33 cellular contexts compared by ENCODE assay signal in genomic region chr2:206011018-206011614, GRCh38.
A peak's percentile ranks its signal among the peaks of the same experiment; 100 is the strongest.
DNase-seq lines count a peak whose midpoint lies in the region; ATAC-seq, FAIRE-seq and TF ChIP-seq lines count a peak whose summit lies in the region.
"Had no signal": no experiment of that assay in that cellular context is flagged by ENCODE, and none has a peak within 500 bp of the region (broad histone marks: within the 10 kb centered on the region; RNA-seq: fewer than 3 reads in every experiment).

No MANE protein-coding gene starts in this region.

- ATAC-seq in HepG2 = no peak
- ATAC-seq in right lobe of liver = no peak
- ATAC-seq in HG03175 (IDR thresholded peaks at IDR 0.05; ENCODE audit: unreplicated experiment) = no peak
- no peak for ATAC-seq in GM19397 (IDR thresholded peaks at IDR 0.05; ENCODE audit: unreplicated experiment)
- ATAC-seq: activated T-helper 17 cell treated with anti-CD3 and anti-CD28 coated beads, Interleukin-2, amount 50 U/mL, for 72 hours; gastrocnemius medialis; mucosa of descending colon; stimulated activated naive B cell treated with anti-CD40 and anti-IgM and Interleukin-4, amounts not matched to agents 10 μg/mL and 1 μg/mL and 100 μg/mL, for 72 hours had no signal

- CTCF ChIA-PET in HepG2 (lab: Yijun Ruan, JAX; ENCODE audit: low intra/inter-chr PET ratio, low total read pairs) = no interaction called here

- no peaks in the 10 kb centered on the region for H4K20me1 ChIP-seq in HepG2 (ENCODE audit: insufficient read depth, low read length)
- H4K20me1 ChIP-seq: BLaER1 treated with 17β-estradiol and CSF1 and Interleukin-3, amounts not matched to agents 10 nM and 100 nM had no signal

- H3K4me3 ChIP-seq in HepG2 (replicated peaks in 1 of 3; ENCODE audit: insufficient read depth in 1 of 3, low read depth in 2 of 3, low read length in 3 of 3) (no peak overlapping the region), right lobe of liver (no peak overlapping the region), endodermal cell (ENCODE audit: low read length) (no peak overlapping the region)
- H3K4me3 ChIP-seq: BLaER1 treated with 17β-estradiol and CSF1 and Interleukin-3, amounts not matched to agents 10 nM and 100 nM; dorsolateral prefrontal cortex; gastrocnemius medialis; mucosa of descending colon; Peyer's patch; skin epidermis had no signal

- no peaks in the 10 kb centered on the region for H3K27me3 Mint-ChIP-seq in endodermal cell (ENCODE audit: insufficient read depth)
- H3K27me3 Mint-ChIP-seq: activated CD4-positive, alpha-beta memory T cell treated with anti-CD3 and anti-CD28 coated beads, Interleukin-2, amount 10 ng/mL, durations not matched to agents 7 days and 5 days; activated naive CD4-positive, alpha-beta T cell treated with anti-CD3 and anti-CD28 coated beads, Interleukin-2, amount 10 ng/mL, durations not matched to agents 7 days and 5 days; activated T-helper 17 cell treated with anti-CD3 and anti-CD28 coated beads, Interleukin-2, amount 50 U/mL, for 72 hours; brain; IgD-negative memory B cell; stimulated activated naive B cell treated with anti-CD40 and anti-IgM and Interleukin-4, amounts not matched to agents 10 μg/mL and 1 μg/mL and 100 μg/mL, for 72 hours; type B pancreatic cell had no signal

- H3K79me2 ChIP-seq in HepG2 (ENCODE audit: insufficient read depth, low read length) = no peaks in the 10 kb centered on the region

- TF ChIP-seq POLR2A in HepG2 (IDR thresholded peaks at IDR 0.05; ENCODE audit: insufficient read depth in 1 of 2, low read depth in 2 of 2, low read length in 2 of 2) = no peak
- no peak for TF ChIP-seq POLR2A in right lobe of liver (IDR thresholded peaks at IDR 0.05)

- H3K27ac ChIP-seq in HepG2 (ENCODE audit: extremely low read length, insufficient read depth, low read length) (no peak overlapping the region), right lobe of liver (no peak overlapping the region), endodermal cell (ENCODE audit: low read depth, low read length) (no peak overlapping the region)
- H3K27ac ChIP-seq: 22Rv1; BLaER1 treated with 17β-estradiol and CSF1 and Interleukin-3, amounts not matched to agents 10 nM and 100 nM; dorsolateral prefrontal cortex; gastrocnemius medialis; Peyer's patch; skin epidermis had no signal

- H3K9ac ChIP-seq in HepG2 (ENCODE audit: insufficient read depth, low read depth, low read length) (no peak overlapping the region), endodermal cell (ENCODE audit: extremely low read depth, low read length, poor library complexity, severe bottlenecking) (no peak overlapping the region)
- H3K9ac ChIP-seq: BLaER1 treated with 17β-estradiol and CSF1 and Interleukin-3, amounts not matched to agents 10 nM and 100 nM had no signal

- peaks cover 10 to 48% of the 10 kb centered on the region in 2 experiments for H3K36me3 ChIP-seq in HepG2 (replicated peaks in 1 of 2; ENCODE audit: control insufficient read depth in 1 of 2, insufficient read depth in 2 of 2, low read length in 2 of 2)
- H3K36me3 ChIP-seq in right lobe of liver = peaks cover 0 to 23% (median 6%) of the 10 kb centered on the region in 4 donors
- H3K36me3 ChIP-seq in endodermal cell (ENCODE audit: control insufficient read depth, insufficient read depth, low read length) = peaks cover 90% of the 10 kb centered on the region

- H3K27ac Mint-ChIP-seq in endodermal cell = peak overlapping the region; percentile 49
- H3K27ac Mint-ChIP-seq: activated CD4-positive, alpha-beta memory T cell treated with anti-CD3 and anti-CD28 coated beads, Interleukin-2, amount 10 ng/mL, durations not matched to agents 7 days and 5 days; activated naive CD4-positive, alpha-beta T cell treated with anti-CD3 and anti-CD28 coated beads, Interleukin-2, amount 10 ng/mL, durations not matched to agents 7 days and 5 days; activated T-helper 17 cell treated with anti-CD3 and anti-CD28 coated beads, Interleukin-2, amount 50 U/mL, for 72 hours; brain; nephron; stimulated activated naive B cell treated with anti-CD40 and anti-IgM and Interleukin-4, amounts not matched to agents 10 μg/mL and 1 μg/mL and 100 μg/mL, for 72 hours; type B pancreatic cell had no signal

- peaks cover 9% of the 10 kb centered on the region for H3K9me3 ChIP-seq in HepG2 (ENCODE audit: low read length)
- H3K9me3 ChIP-seq in right lobe of liver = no peaks in the 10 kb centered on the region
- H3K9me3 ChIP-seq in endodermal cell (ENCODE audit: control insufficient read depth, low read length) = peaks cover 14% of the 10 kb centered on the region
- H3K9me3 ChIP-seq: gastrocnemius medialis, Peyer's patch had no signal

- no peak for TF ChIP-seq RAD21 in HepG2 (CRISPR knock-in tag; IDR thresholded peaks at IDR 0.05)

- intact Hi-C loops in HepG2 (cut with micrococcal nuclease; ENCODE audit: unreplicated experiment) = loop anchor here (10.0 kb wide), 1 partner anchor 64 kb away; no protein-coding TSS in a partner anchor
- intact Hi-C loops in right lobe of liver (cut with DNase I) = no loop called here

- 96% methylated on average over 4 of the region's 4 CpGs for WGBS in HepG2 (ENCODE audit: low lambda C conversion rate)
- 90% methylated on average over 3 of the region's 4 CpGs for WGBS in right lobe of liver (ENCODE audit: insufficient coverage, low coverage, low lambda C conversion rate, missing lambda C conversion rate)
- 95 to 96% methylated on average over 4 of the region's 4 CpGs for WGBS in endodermal cell (ENCODE audit: insufficient coverage in 1 of 2, insufficient read length in 1 of 2), 2 experiments

- H3K4me1 ChIP-seq in HepG2 (ENCODE audit: insufficient read depth, low read length) (peaks cover under 1% of the 10 kb centered on the region; the same call in 1 of the 2 replicates), right lobe of liver (no peaks in the 10 kb centered on the region), endodermal cell (ENCODE audit: control insufficient read depth, insufficient read depth, low read length) (no peaks in the 10 kb centered on the region)
- H3K4me1 ChIP-seq: BLaER1 treated with 17β-estradiol and CSF1 and Interleukin-3, amounts not matched to agents 10 nM and 100 nM; gastrocnemius medialis; Peyer's patch had no signal

- in situ Hi-C loops in HepG2 (cut with HindIII; ENCODE audit: extremely low pct_ligation_motif_present, low pct_unique_long_range_greater_than_20kb) = no loop called here

- no peaks in the 10 kb centered on the region for H3K4me1 Mint-ChIP-seq in endodermal cell
- H3K4me1 Mint-ChIP-seq: activated CD4-positive, alpha-beta memory T cell treated with anti-CD3 and anti-CD28 coated beads, Interleukin-2, amount 10 ng/mL, durations not matched to agents 7 days and 5 days; activated naive CD4-positive, alpha-beta T cell treated with anti-CD3 and anti-CD28 coated beads, Interleukin-2, amount 10 ng/mL, durations not matched to agents 7 days and 5 days; brain; IgD-negative memory B cell; nephron; stimulated activated naive B cell treated with anti-CD40 and anti-IgM and Interleukin-4, amounts not matched to agents 10 μg/mL and 1 μg/mL and 100 μg/mL, for 72 hours had no signal

- peak; percentile 37 for DNase-seq in DMS 273 (lab: John Stamatoyannopoulos, UW; ENCODE audit: unreplicated experiment)
- no peak for DNase-seq in DMS 273 treated with DMSO at 0.1 percent for 48 hours (lab: John Stamatoyannopoulos, UW)
- DNase-seq in HepG2 (ENCODE audit: low spot score) = no peak
- DNase-seq in right lobe of liver = no peak
- no peak for DNase-seq in endodermal cell
- no peak for DNase-seq in NCI-H2227 (lab: John Stamatoyannopoulos, UW; ENCODE audit: unreplicated experiment)
- DNase-seq: activated CD4-positive, alpha-beta memory T cell treated with anti-CD3 and anti-CD28 coated beads, Interleukin-2, amount 10 ng/mL, durations not matched to agents 7 days and 5 days; activated CD4-positive, CD25-positive, alpha-beta regulatory T cell treated with anti-CD3 and anti-CD28 coated beads, Interleukin-2, amount 50 U/mL, for 72 hours; activated naive CD4-positive, alpha-beta T cell treated with anti-CD3 and anti-CD28 coated beads, Interleukin-2, amount 10 ng/mL, durations not matched to agents 7 days and 5 days; amniotic stem cell; DMS53; dorsolateral prefrontal cortex; gastrocnemius medialis; mucosa of descending colon; NCI-H1930; NCI-H526 treated with DMSO at 0.1 percent for 48 hours; Peyer's patch; SHP77 treated with DMSO at 0.1 percent for 48 hours; stimulated activated naive B cell treated with anti-CD40 and anti-IgM and Interleukin-4, amounts not matched to agents 10 μg/mL and 1 μg/mL and 100 μg/mL, for 72 hours; substantia nigra; T-helper 2 cell had no signal

- no peak overlapping the region for H3K4me2 ChIP-seq in HepG2 (ENCODE audit: low read depth, low read length)
- H3K4me2 ChIP-seq: BLaER1 treated with 17β-estradiol and CSF1 and Interleukin-3, amounts not matched to agents 10 nM and 100 nM had no signal

- POLR2A ChIA-PET in HepG2 (lab: Yijun Ruan, JAX) = no interaction called here

- no peak overlapping the region for H2AFZ ChIP-seq in HepG2 (ENCODE audit: low read length)

- no peaks in the 10 kb centered on the region for H3K27me3 ChIP-seq in HepG2 (ENCODE audit: control insufficient read depth in 1 of 2, insufficient read depth in 2 of 2, low read length in 2 of 2)
- no peaks in the 10 kb centered on the region for H3K27me3 ChIP-seq in right lobe of liver
- no peaks in the 10 kb centered on the region for H3K27me3 ChIP-seq in endodermal cell (ENCODE audit: control insufficient read depth, insufficient read depth, low read length, poor library complexity, severe bottlenecking)
- H3K27me3 ChIP-seq: BLaER1 treated with 17β-estradiol and CSF1 and Interleukin-3, amounts not matched to agents 10 nM and 100 nM; dorsolateral prefrontal cortex; gastrocnemius medialis; Peyer's patch had no signal

- FAIRE-seq in HepG2 (lab: Jason Lieb, UNC) = no peak
- FAIRE-seq: endothelial cell of umbilical vein, G401.6 had no signal

- peaks cover 75% of the 10 kb centered on the region for H3K36me3 Mint-ChIP-seq in endodermal cell (ENCODE audit: low read depth)

- no TSS peak for BruUV-seq in HepG2 (replicated peaks; lab: Mats Ljungman, UMichigan)

- H3K9me3 Mint-ChIP-seq in endodermal cell = peaks cover 20% of the 10 kb centered on the region
- H3K9me3 Mint-ChIP-seq: activated T-helper 17 cell treated with anti-CD3 and anti-CD28 coated beads, Interleukin-2, amount 50 U/mL, for 72 hours had no signal

- no peak overlapping the region for H3K4me3 Mint-ChIP-seq in endodermal cell
- H3K4me3 Mint-ChIP-seq: activated CD4-positive, alpha-beta memory T cell treated with anti-CD3 and anti-CD28 coated beads, Interleukin-2, amount 10 ng/mL, durations not matched to agents 7 days and 5 days; activated naive CD4-positive, alpha-beta T cell treated with anti-CD3 and anti-CD28 coated beads, Interleukin-2, amount 10 ng/mL, durations not matched to agents 7 days and 5 days; activated T-helper 17 cell treated with anti-CD3 and anti-CD28 coated beads, Interleukin-2, amount 50 U/mL, for 72 hours; brain; nephron; stimulated activated naive B cell treated with anti-CD40 and anti-IgM and Interleukin-4, amounts not matched to agents 10 μg/mL and 1 μg/mL and 100 μg/mL, for 72 hours; type B pancreatic cell had no signal

- TF ChIP-seq EP300 in HepG2 (IDR thresholded peaks at IDR 0.05; ENCODE audit: low read depth in 2 of 2, low read length in 2 of 2) (no peak), HepG2 (CRISPR knock-in tag; IDR thresholded peaks at IDR 0.05; ENCODE audit: borderline replicate concordance) (no peak)

- TF ChIP-seq CTCF in HepG2 (CRISPR knock-in tag; IDR thresholded peaks at IDR 0.05) (no peak), right lobe of liver (IDR thresholded peaks at IDR 0.05) (no peak), endodermal cell (conservative IDR thresholded peaks at IDR 0.05) (no peak)
